1 cellular context compared by ENCODE assay signal in genomic region chr2:85238607-85239006, GRCh38.
TF ChIP-seq lines count a peak whose summit lies in the region.

No MANE protein-coding gene starts in this region.

TF ChIP-seq in GM23338, 12 proteins besides CTCF, POLR2A, EP300 and RAD21 (continued from another document):
- TF ChIP-seq JUNB (IDR thresholded peaks at IDR 0.05; ENCODE audit: unreplicated experiment): no peak
TF ChIP-seq in GM23338: peak in this region for 0.
